Comparison of ENCODE assay signal across 1 cellular context in the genomic region with DNA sequence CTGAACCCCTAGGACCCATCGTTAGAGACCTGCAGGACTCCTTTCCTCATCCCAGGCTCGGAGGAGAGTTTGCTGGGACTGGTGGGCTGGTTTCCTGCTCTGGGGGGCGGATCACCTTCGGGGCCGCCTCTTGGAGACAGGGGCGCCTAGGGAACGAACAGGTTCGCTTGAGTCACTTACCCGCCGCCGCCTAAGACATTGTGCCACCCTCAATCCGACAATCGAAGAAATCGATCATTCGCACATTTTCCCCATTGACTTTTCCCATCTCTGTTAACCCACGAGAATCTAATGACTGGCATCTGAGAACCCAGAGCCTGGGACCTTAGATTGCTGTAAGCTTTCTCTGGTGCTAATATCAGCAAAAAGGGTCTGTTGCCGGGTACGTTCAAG.
TF ChIP-seq lines count a peak whose summit lies in the region.

No MANE protein-coding gene starts in this region.

TF ChIP-seq in GM12878, 131 proteins besides CTCF, POLR2A, EP300 and RAD21 (continues in another document):
- no peak for TF ChIP-seq TCF12 (IDR thresholded peaks at IDR 0.05; ENCODE audit: low read depth, low read length)
- no peak for TF ChIP-seq NFXL1 (IDR thresholded peaks at IDR 0.05; ENCODE audit: borderline replicate concordance)
- no peak for TF ChIP-seq PAX5 (IDR thresholded peaks at IDR 0.05; ENCODE audit: borderline replicate concordance, low read depth, low read length)
- TF ChIP-seq RFX5 (IDR thresholded peaks at IDR 0.05; ENCODE audit: low read depth, low read length) = no peak
- TF ChIP-seq, protein P1, sequence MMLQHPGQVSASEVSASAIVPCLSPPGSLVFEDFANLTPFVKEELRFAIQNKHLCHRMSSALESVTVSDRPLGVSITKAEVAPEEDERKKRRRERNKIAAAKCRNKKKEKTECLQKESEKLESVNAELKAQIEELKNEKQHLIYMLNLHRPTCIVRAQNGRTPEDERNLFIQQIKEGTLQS (IDR thresholded peaks at IDR 0.05; ENCODE audit: borderline replicate concordance, extremely low read depth, low read depth, low read length) = no peak
- TF ChIP-seq, protein P2, sequence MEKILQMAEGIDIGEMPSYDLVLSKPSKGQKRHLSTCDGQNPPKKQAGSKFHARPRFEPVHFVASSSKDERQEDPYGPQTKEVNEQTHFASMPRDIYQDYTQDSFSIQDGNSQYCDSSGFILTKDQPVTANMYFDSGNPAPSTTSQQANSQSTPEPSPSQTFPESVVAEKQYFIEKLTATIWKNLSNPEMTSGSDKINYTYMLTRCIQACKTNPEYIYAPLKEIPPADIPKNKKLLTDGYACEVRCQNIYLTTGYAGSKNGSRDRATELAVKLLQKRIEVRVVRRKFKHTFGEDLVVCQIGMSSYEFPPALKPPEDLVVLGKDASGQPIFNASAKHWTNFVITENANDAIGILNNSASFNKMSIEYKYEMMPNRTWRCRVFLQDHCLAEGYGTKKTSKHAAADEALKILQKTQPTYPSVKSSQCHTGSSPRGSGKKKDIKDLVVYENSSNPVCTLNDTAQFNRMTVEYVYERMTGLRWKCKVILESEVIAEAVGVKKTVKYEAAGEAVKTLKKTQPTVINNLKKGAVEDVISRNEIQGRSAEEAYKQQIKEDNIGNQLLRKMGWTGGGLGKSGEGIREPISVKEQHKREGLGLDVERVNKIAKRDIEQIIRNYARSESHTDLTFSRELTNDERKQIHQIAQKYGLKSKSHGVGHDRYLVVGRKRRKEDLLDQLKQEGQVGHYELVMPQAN (conservative IDR thresholded peaks at IDR 0.05) = peak; percentile 66
- TF ChIP-seq KDM1A (IDR thresholded peaks at IDR 0.05; ENCODE audit: borderline replicate concordance) = no peak
- no peak for TF ChIP-seq JUND (IDR thresholded peaks at IDR 0.05; ENCODE audit: low read depth, low read length)
- TF ChIP-seq POLR2AphosphoS2 (IDR thresholded peaks at IDR 0.05; ENCODE audit: low read depth, low read length) = peak; percentile 3; the same call in 1 of the 2 replicates
- TF ChIP-seq NR2C1 (IDR thresholded peaks at IDR 0.05) = no peak
- TF ChIP-seq SMAD1 (IDR thresholded peaks at IDR 0.05; ENCODE audit: low read depth, partially characterized antibody) = no peak
- no peak for TF ChIP-seq MAX (IDR thresholded peaks at IDR 0.05; ENCODE audit: low read depth, low read length)
- TF ChIP-seq NR2C2 (IDR thresholded peaks at IDR 0.05; ENCODE audit: borderline replicate concordance, control insufficient read depth, insufficient read length, low read depth) = no peak
- TF ChIP-seq RBBP5 (conservative IDR thresholded peaks at IDR 0.05) = no peak
- no peak for TF ChIP-seq E2F8 (IDR thresholded peaks at IDR 0.05; ENCODE audit: low read depth, partially characterized antibody)
- no peak for TF ChIP-seq JUNB (IDR thresholded peaks at IDR 0.05)
- TF ChIP-seq SUPT20H (IDR thresholded peaks at IDR 0.05; ENCODE audit: borderline replicate concordance, control insufficient read depth, low read depth, low read length) = no peak
- no peak for TF ChIP-seq ZNF217 (IDR thresholded peaks at IDR 0.05)
- TF ChIP-seq GATAD2B (conservative IDR thresholded peaks at IDR 0.05; ENCODE audit: low read depth) = peak; percentile 35; the same call in 1 of the 2 replicates
- no peak for TF ChIP-seq EGR1 (IDR thresholded peaks at IDR 0.05; ENCODE audit: borderline replicate concordance in 1 of 2, low read depth in 2 of 2, low read length in 2 of 2)
- no peak for TF ChIP-seq ZSCAN29 (IDR thresholded peaks at IDR 0.05)
- TF ChIP-seq PML (IDR thresholded peaks at IDR 0.05; ENCODE audit: low read length) = no peak
- no peak for TF ChIP-seq WRNIP1 (IDR thresholded peaks at IDR 0.05; ENCODE audit: borderline replicate concordance, low read depth, low read length)
- TF ChIP-seq ZNF687 (IDR thresholded peaks at IDR 0.05) = no peak
- TF ChIP-seq, protein P3, sequence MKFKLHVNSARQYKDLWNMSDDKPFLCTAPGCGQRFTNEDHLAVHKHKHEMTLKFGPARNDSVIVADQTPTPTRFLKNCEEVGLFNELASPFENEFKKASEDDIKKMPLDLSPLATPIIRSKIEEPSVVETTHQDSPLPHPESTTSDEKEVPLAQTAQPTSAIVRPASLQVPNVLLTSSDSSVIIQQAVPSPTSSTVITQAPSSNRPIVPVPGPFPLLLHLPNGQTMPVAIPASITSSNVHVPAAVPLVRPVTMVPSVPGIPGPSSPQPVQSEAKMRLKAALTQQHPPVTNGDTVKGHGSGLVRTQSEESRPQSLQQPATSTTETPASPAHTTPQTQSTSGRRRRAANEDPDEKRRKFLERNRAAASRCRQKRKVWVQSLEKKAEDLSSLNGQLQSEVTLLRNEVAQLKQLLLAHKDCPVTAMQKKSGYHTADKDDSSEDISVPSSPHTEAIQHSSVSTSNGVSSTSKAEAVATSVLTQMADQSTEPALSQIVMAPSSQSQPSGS (IDR thresholded peaks at IDR 0.05; ENCODE audit: low read length) = no peak
- no peak for TF ChIP-seq MYC (IDR thresholded peaks at IDR 0.05; ENCODE audit: insufficient read depth, insufficient read length, insufficient replicate concordance, low read length, severe bottlenecking)
- peak; percentile 47; the same call in 1 of the 2 replicates for TF ChIP-seq LARP7 (IDR thresholded peaks at IDR 0.05)
- no peak for TF ChIP-seq IRF4 (IDR thresholded peaks at IDR 0.05; ENCODE audit: low read depth, low read length)
- no peak for TF ChIP-seq TCF7 (IDR thresholded peaks at IDR 0.05; ENCODE audit: borderline replicate concordance)
- TF ChIP-seq CEBPB (IDR thresholded peaks at IDR 0.05; ENCODE audit: borderline replicate concordance in 1 of 2, low read depth in 2 of 2, low read length in 2 of 2) = no peak
- TF ChIP-seq RUNX3 (IDR thresholded peaks at IDR 0.05; ENCODE audit: low read length) = no peak
- no peak for TF ChIP-seq NFYA (IDR thresholded peaks at IDR 0.05; ENCODE audit: borderline replicate concordance, low read depth, low read length)
- TF ChIP-seq, protein P4, sequence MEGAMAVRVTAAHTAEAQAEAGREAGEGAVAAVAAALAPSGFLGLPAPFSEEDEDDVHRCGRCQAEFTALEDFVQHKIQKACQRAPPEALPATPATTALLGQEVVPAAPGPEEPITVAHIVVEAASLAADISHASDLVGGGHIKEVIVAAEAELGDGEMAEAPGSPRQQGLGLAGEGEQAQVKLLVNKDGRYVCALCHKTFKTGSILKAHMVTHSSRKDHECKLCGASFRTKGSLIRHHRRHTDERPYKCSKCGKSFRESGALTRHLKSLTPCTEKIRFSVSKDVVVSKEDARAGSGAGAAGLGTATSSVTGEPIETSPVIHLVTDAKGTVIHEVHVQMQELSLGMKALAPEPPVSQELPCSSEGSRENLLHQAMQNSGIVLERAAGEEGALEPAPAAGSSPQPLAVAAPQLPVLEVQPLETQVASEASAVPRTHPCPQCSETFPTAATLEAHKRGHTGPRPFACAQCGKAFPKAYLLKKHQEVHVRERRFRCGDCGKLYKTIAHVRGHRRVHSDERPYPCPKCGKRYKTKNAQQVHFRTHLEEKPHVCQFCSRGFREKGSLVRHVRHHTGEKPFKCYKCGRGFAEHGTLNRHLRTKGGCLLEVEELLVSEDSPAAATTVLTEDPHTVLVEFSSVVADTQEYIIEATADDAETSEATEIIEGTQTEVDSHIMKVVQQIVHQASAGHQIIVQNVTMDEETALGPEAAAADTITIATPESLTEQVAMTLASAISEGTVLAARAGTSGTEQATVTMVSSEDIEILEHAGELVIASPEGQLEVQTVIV (IDR thresholded peaks at IDR 0.05; ENCODE audit: borderline replicate concordance, partially characterized antibody) = no peak
- TF ChIP-seq, protein P5, sequence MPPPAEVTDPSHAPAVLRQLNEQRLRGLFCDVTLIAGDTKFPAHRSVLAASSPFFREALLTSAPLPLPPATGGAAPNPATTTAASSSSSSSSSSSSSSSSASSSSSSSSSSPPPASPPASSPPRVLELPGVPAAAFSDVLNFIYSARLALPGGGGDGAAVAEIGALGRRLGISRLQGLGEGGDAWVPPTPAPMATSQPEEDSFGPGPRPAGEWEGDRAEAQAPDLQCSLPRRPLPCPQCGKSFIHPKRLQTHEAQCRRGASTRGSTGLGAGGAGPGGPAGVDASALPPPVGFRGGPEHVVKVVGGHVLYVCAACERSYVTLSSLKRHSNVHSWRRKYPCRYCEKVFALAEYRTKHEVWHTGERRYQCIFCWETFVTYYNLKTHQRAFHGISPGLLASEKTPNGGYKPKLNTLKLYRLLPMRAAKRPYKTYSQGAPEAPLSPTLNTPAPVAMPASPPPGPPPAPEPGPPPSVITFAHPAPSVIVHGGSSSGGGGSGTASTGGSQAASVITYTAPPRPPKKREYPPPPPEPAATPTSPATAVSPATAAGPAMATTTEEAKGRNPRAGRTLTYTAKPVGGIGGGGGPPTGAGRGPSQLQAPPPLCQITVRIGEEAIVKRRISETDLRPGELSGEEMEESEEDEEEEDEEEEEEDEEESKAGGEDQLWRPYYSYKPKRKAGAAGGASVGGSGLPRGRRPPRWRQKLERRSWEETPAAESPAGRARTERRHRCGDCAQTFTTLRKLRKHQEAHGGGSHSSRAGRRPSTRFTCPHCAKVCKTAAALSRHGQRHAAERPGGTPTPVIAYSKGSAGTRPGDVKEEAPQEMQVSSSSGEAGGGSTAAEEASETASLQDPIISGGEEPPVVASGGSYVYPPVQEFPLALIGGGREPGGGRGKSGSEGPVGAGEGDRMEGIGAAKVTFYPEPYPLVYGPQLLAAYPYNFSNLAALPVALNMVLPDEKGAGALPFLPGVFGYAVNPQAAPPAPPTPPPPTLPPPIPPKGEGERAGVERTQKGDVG (CRISPR knock-in tag; IDR thresholded peaks at IDR 0.05) = no peak
- TF ChIP-seq, protein P6, sequence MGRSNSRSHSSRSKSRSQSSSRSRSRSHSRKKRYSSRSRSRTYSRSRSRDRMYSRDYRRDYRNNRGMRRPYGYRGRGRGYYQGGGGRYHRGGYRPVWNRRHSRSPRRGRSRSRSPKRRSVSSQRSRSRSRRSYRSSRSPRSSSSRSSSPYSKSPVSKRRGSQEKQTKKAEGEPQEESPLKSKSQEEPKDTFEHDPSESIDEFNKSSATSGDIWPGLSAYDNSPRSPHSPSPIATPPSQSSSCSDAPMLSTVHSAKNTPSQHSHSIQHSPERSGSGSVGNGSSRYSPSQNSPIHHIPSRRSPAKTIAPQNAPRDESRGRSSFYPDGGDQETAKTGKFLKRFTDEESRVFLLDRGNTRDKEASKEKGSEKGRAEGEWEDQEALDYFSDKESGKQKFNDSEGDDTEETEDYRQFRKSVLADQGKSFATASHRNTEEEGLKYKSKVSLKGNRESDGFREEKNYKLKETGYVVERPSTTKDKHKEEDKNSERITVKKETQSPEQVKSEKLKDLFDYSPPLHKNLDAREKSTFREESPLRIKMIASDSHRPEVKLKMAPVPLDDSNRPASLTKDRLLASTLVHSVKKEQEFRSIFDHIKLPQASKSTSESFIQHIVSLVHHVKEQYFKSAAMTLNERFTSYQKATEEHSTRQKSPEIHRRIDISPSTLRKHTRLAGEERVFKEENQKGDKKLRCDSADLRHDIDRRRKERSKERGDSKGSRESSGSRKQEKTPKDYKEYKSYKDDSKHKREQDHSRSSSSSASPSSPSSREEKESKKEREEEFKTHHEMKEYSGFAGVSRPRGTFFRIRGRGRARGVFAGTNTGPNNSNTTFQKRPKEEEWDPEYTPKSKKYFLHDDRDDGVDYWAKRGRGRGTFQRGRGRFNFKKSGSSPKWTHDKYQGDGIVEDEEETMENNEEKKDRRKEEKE (IDR thresholded peaks at IDR 0.05) = no peak
- TF ChIP-seq TBL1XR1 (IDR thresholded peaks at IDR 0.05; ENCODE audit: low read depth, low read length) = peak; percentile 9; the same call in 1 of the 2 replicates
